In the genomic region with DNA sequence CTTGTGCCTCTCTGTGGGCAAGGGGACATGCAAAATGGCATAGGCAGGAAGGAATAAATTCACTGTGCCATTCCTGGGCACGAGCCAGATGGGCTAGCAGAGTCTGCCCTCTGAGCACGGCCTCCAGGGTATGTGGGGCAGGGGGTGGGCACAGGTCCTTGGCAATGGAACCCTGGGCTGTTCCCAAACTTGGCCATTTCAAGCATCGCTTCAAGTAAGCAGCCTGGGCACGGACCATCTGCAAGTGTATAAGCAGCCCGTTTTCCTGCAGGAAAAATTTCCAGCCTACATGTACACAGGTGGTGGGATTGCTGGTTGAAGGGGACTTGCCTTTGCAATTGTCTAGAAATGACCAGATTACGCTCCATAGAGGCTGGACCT, we compare ENCODE assay signal across 1 cellular context.
TF ChIP-seq lines count a peak whose summit lies in the region.

No MANE protein-coding gene starts in this region.

TF ChIP-seq in SK-N-SH, 30 proteins besides CTCF, POLR2A, EP300 and RAD21 (continued from another document):
- TF ChIP-seq, protein P1, sequence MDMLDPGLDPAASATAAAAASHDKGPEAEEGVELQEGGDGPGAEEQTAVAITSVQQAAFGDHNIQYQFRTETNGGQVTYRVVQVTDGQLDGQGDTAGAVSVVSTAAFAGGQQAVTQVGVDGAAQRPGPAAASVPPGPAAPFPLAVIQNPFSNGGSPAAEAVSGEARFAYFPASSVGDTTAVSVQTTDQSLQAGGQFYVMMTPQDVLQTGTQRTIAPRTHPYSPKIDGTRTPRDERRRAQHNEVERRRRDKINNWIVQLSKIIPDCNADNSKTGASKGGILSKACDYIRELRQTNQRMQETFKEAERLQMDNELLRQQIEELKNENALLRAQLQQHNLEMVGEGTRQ (IDR thresholded peaks at IDR 0.05; ENCODE audit: borderline replicate concordance, low read depth, low read length), result no peak
- TF ChIP-seq NFIC (IDR thresholded peaks at IDR 0.05; ENCODE audit: borderline replicate concordance), result no peak
- no peak for TF ChIP-seq YY1 (IDR thresholded peaks at IDR 0.05; ENCODE audit: low read depth)
TF ChIP-seq in SK-N-SH: peak in this region for 0.
